In genomic region chr22:47396515-47396914, GRCh38 we compare ENCODE assay signal across 34 cellular contexts.
"Had no signal": no experiment of that assay in that cellular context is flagged by ENCODE, and none has a peak within 500 bp of the region (broad histone marks: within the 10 kb centered on the region; RNA-seq: fewer than 3 reads in every experiment).

No MANE protein-coding gene starts in this region.

- H3K9me3 Mint-ChIP-seq: activated B cell treated with CpG ODN at 0.5 μM for 24 hours; activated CD4-positive, alpha-beta memory T cell treated with anti-CD3 and anti-CD28 coated beads for 36 hours; activated naive CD8-positive, alpha-beta T cell treated with anti-CD3 and anti-CD28 coated beads for 36 hours; activated T-cell treated with anti-CD3 and anti-CD28 coated beads, Interleukin-2, amount 50 U/mL, for 4 hours; activated T-helper 1 cell treated with anti-CD3 and anti-CD28 coated beads, Interleukin-12 subunit alpha, Interleukin-12 subunit beta, Interleukin-2, Interleukin-4 antibody, amounts not matched to agents 30 ng/mL and 10 ng/mL and 1 ng/mL, durations not matched to agents 14 hours and 24 hours and 36 hours had no signal

- H3K27me3 Mint-ChIP-seq: activated B cell treated with CpG ODN at 0.5 μM for 24 hours; activated CD4-positive, alpha-beta memory T cell treated with anti-CD3 and anti-CD28 coated beads for 36 hours had no signal

- H3K27ac Mint-ChIP-seq: activated B cell treated with CpG ODN at 0.5 μM for 24 hours; activated CD4-positive, alpha-beta memory T cell treated with anti-CD3 and anti-CD28 coated beads for 36 hours; activated naive CD8-positive, alpha-beta T cell treated with anti-CD3 and anti-CD28 coated beads for 36 hours; activated T-helper 1 cell treated with anti-CD3 and anti-CD28 coated beads, Interleukin-12 subunit alpha, Interleukin-12 subunit beta, Interleukin-2, Interleukin-4 antibody, amounts not matched to agents 30 ng/mL and 10 ng/mL and 1 ng/mL, durations not matched to agents 14 hours and 24 hours and 36 hours had no signal

- H3K27me3 ChIP-seq: brain microvascular endothelial cell had no signal

- ATAC-seq: activated T-cell treated with anti-CD3 and anti-CD28 coated beads, Interleukin-2, amount 50 U/mL, for 4 hours; SK-N-SH treated with all-trans-retinoic acid at 6 μM for 48 hours had no signal

- H3K4me1 Mint-ChIP-seq: activated B cell treated with CpG ODN at 0.5 μM for 24 hours; activated naive CD8-positive, alpha-beta T cell treated with anti-CD3 and anti-CD28 coated beads for 36 hours had no signal

- H3K4me3 Mint-ChIP-seq: activated B cell treated with CpG ODN at 0.5 μM for 24 hours; activated CD4-positive, alpha-beta memory T cell treated with anti-CD3 and anti-CD28 coated beads for 36 hours; activated naive CD8-positive, alpha-beta T cell treated with anti-CD3 and anti-CD28 coated beads for 36 hours; activated T-cell treated with anti-CD3 and anti-CD28 coated beads, Interleukin-2, amount 50 U/mL, for 4 hours; activated T-helper 1 cell treated with anti-CD3 and anti-CD28 coated beads, Interleukin-12 subunit alpha, Interleukin-12 subunit beta, Interleukin-2, Interleukin-4 antibody, amounts not matched to agents 30 ng/mL and 10 ng/mL and 1 ng/mL, durations not matched to agents 14 hours and 24 hours and 36 hours had no signal

- H3K36me3 Mint-ChIP-seq: activated CD4-positive, alpha-beta memory T cell treated with anti-CD3 and anti-CD28 coated beads for 36 hours; activated naive CD8-positive, alpha-beta T cell treated with anti-CD3 and anti-CD28 coated beads for 36 hours had no signal

- H3K27ac ChIP-seq: brain microvascular endothelial cell, VCaP had no signal

- DNase-seq: activated B cell treated with CpG ODN at 0.5 μM for 24 hours; activated CD4-positive, alpha-beta memory T cell treated with anti-CD3 and anti-CD28 coated beads for 36 hours; activated CD4-positive, alpha-beta T cell treated with anti-CD3 and anti-CD28 coated beads for 4 hours; activated CD4-positive, alpha-beta T cell treated with anti-CD3 and anti-CD28 coated beads, Interleukin-2, amount 50 U/mL, for 1 hour; activated CD4-positive, CD25-positive, alpha-beta regulatory T cell treated with anti-CD3 and anti-CD28 coated beads, Interleukin-2, amount 50 U/mL, for 72 hours; activated CD8-positive, alpha-beta memory T cell treated with anti-CD3 and anti-CD28 coated beads, Interleukin-2, amount 50 U/mL, for 4 hours; activated naive CD4-positive, alpha-beta T cell; activated naive CD4-positive, alpha-beta T cell treated with anti-CD3 and anti-CD28 coated beads, Interleukin-2, amount 50 U/mL, for 16 hours; activated naive CD8-positive, alpha-beta T cell treated with anti-CD3 and anti-CD28 coated beads for 36 hours; activated T-cell treated with anti-CD3 and anti-CD28 coated beads for 4 hours; activated T-cell treated with anti-CD3 and anti-CD28 coated beads, Interleukin-2, amount 50 U/mL, for 4 hours; amniotic stem cell; brain microvascular endothelial cell; central memory CD4-positive, alpha-beta T cell; NCI-H1092 treated with DMSO at 0.1 percent for 48 hours; NCI-H1417; NCI-H146; NCI-H187; NCI-H2029 treated with DMSO at 0.1 percent for 48 hours; NCI-H2107; NCI-H2171; NCI-H510A; NCI-H526; NCI-H748 treated with DMSO at 0.1 percent for 48 hours; NK-92 treated with Interleukin-12 subunit alpha and Interleukin-12 subunit beta, amount 100 ng/mL, for 24 hours; OCI-M1; SIG-M5; SW 1271; T-helper 1 cell; T-helper 2 cell; T-helper 9 cell had no signal

- H3K36me3 ChIP-seq: brain microvascular endothelial cell had no signal
